ENCODE assay signal across 8 cellular contexts in genomic region chr11:45872513-45873356, GRCh38. TPM values are rescaled to one million over a fixed set of nuclear protein-coding genes. Genes with fewer than 3 reads are reported as not detected.
A peak's percentile ranks its signal among the peaks of the same experiment; 100 is the strongest.
DNase-seq lines count a peak whose midpoint lies in the region; ATAC-seq and TF ChIP-seq lines count a peak whose summit lies in the region.

No MANE protein-coding gene starts in this region.

- intact Hi-C loops in lower lobe of right lung (cut with DNase I) = no loop called here

- H3K4me2 ChIP-seq in MM.1S (ENCODE audit: low read depth, low read length) = no peak overlapping the region

- no peaks in the 10 kb centered on the region for H3K27me3 Mint-ChIP-seq in activated CD8-positive, alpha-beta memory T cell treated with anti-CD3 and anti-CD28 coated beads, Interleukin-2, amount 10 ng/mL, durations not matched to agents 7 days and 5 days

- H3K36me3 Mint-ChIP-seq in activated CD8-positive, alpha-beta memory T cell treated with anti-CD3 and anti-CD28 coated beads, Interleukin-2, amount 10 ng/mL, durations not matched to agents 7 days and 5 days = peaks cover 8% of the 10 kb centered on the region

- H3K9ac ChIP-seq in MM.1S (ENCODE audit: low read length) = no peak overlapping the region

- no peak overlapping the region for H3K27ac ChIP-seq in MM.1S (ENCODE audit: low read length)
- no peak overlapping the region for H3K27ac ChIP-seq in coronary artery
- H3K27ac ChIP-seq in lower lobe of right lung = no peak overlapping the region
- no peak overlapping the region for H3K27ac ChIP-seq in thoracic aorta

- ATAC-seq in activated CD8-positive, alpha-beta memory T cell treated with anti-CD3 and anti-CD28 coated beads, Interleukin-2, amount 10 ng/mL, durations not matched to agents 7 days and 5 days = peak; percentile 80
- ATAC-seq in SK-N-SH treated with all-trans-retinoic acid at 6 μM for 48 hours (peak; percentile 99), lower lobe of right lung (peak; percentile 70 to 79), thoracic aorta (ENCODE audit: insufficient number of reproducible peaks, low FRiP score, low read depth) (no peak), HG02588 (IDR thresholded peaks at IDR 0.05; ENCODE audit: unreplicated experiment) (no peak)

- no peaks in the 10 kb centered on the region for H3F3A ChIP-seq in MM.1S (ENCODE audit: insufficient read depth, low read length)

- H3K4me1 Mint-ChIP-seq in activated CD8-positive, alpha-beta memory T cell treated with anti-CD3 and anti-CD28 coated beads, Interleukin-2, amount 10 ng/mL, durations not matched to agents 7 days and 5 days = no peaks in the 10 kb centered on the region

- peaks cover 7% of the 10 kb centered on the region; the same call in 1 of the 2 replicates for H3K36me3 ChIP-seq in MM.1S (replicated peaks; ENCODE audit: insufficient read depth, low read length)
- peaks cover 100% of the 10 kb centered on the region for H3K36me3 ChIP-seq in lower lobe of right lung
- peaks cover 87% of the 10 kb centered on the region for H3K36me3 ChIP-seq in thoracic aorta

- H3K4me1 ChIP-seq in MM.1S (ENCODE audit: low read length) (no peaks in the 10 kb centered on the region), lower lobe of right lung (no peaks in the 10 kb centered on the region), thoracic aorta (ENCODE audit: control insufficient read depth in 1 of 2, low read depth in 2 of 2) (no peaks in the 10 kb centered on the region)

- H4K20me1 ChIP-seq in MM.1S (ENCODE audit: insufficient read depth, low read length) = no peaks in the 10 kb centered on the region

- H2AFZ ChIP-seq in MM.1S (ENCODE audit: low read length) = no peak overlapping the region

- CTCF ChIA-PET in activated CD8-positive, alpha-beta memory T cell treated with anti-CD3 and anti-CD28 coated beads, Interleukin-2, amount 10 ng/mL, durations not matched to agents 7 days and 5 days (lab: Charles Lee) = interaction anchor here (0.7 to 4.0 kb wide), 18 partner anchors 10 to 437 kb away, joined by 3 to 24 read pairs (median 3); partner anchors contain the start of gene CREB3L1

- H3K4me3 ChIP-seq in MM.1S (ENCODE audit: low read length) (no peak overlapping the region), coronary artery (no peak overlapping the region), lower lobe of right lung (no peak overlapping the region), thoracic aorta (no peak overlapping the region)

- no peaks in the 10 kb centered on the region for H3K9me3 Mint-ChIP-seq in activated CD8-positive, alpha-beta memory T cell treated with anti-CD3 and anti-CD28 coated beads, Interleukin-2, amount 10 ng/mL, durations not matched to agents 7 days and 5 days (ENCODE audit: low read depth)

- H3K9me3 ChIP-seq in MM.1S (replicated peaks; ENCODE audit: insufficient read depth, low read length) (no peaks in the 10 kb centered on the region), lower lobe of right lung (no peaks in the 10 kb centered on the region), thoracic aorta (no peaks in the 10 kb centered on the region)

- peak; percentile 54 for DNase-seq in activated CD8-positive, alpha-beta memory T cell treated with anti-CD3 and anti-CD28 coated beads, Interleukin-2, amount 10 ng/mL, durations not matched to agents 7 days and 5 days
- DNase-seq in activated CD8-positive, alpha-beta memory T cell treated with anti-CD3 and anti-CD28 coated beads for 24 hours = no peak
- DNase-seq in MM.1S = no peak
- no peak for DNase-seq in coronary artery (ENCODE audit: low spot score)
- no peak for DNase-seq in lower lobe of right lung
- DNase-seq in thoracic aorta (ENCODE audit: low spot score) = no peak

- no peaks in the 10 kb centered on the region for H3K27me3 ChIP-seq in MM.1S (replicated peaks; ENCODE audit: insufficient read depth, low read length)
- H3K27me3 ChIP-seq in lower lobe of right lung (ENCODE audit: low read depth) = no peaks in the 10 kb centered on the region
- H3K27me3 ChIP-seq in thoracic aorta (replicated peaks; ENCODE audit: insufficient read depth) = no peaks in the 10 kb centered on the region

- H3K9me2 ChIP-seq in MM.1S (replicated peaks; ENCODE audit: insufficient read depth, low read length) = no peaks in the 10 kb centered on the region

- H3K4me3 Mint-ChIP-seq in activated CD8-positive, alpha-beta memory T cell treated with anti-CD3 and anti-CD28 coated beads, Interleukin-2, amount 10 ng/mL, durations not matched to agents 7 days and 5 days = no peak overlapping the region

- no peak overlapping the region for H3K27ac Mint-ChIP-seq in activated CD8-positive, alpha-beta memory T cell treated with anti-CD3 and anti-CD28 coated beads, Interleukin-2, amount 10 ng/mL, durations not matched to agents 7 days and 5 days

- TF ChIP-seq CTCF in MM.1S (IDR thresholded peaks at IDR 0.05; ENCODE audit: low read length) (peak; percentile 52), coronary artery (IDR thresholded peaks at IDR 0.05) (peak; percentile 54), lower lobe of right lung (IDR thresholded peaks at IDR 0.05) (peak; percentile 54), thoracic aorta (IDR thresholded peaks at IDR 0.05) (peak; percentile 35)

- H3K79me2 ChIP-seq in MM.1S (ENCODE audit: low read length) = no peaks in the 10 kb centered on the region

TF ChIP-seq in SK-N-SH treated with all-trans-retinoic acid at 6 μM for 48 hours, 23 proteins besides CTCF, POLR2A, EP300 and RAD21:
- peak; percentile 48; the same call in 1 of the 2 replicates for TF ChIP-seq TCF4 (CRISPR knock-in tag; IDR thresholded peaks at IDR 0.05; ENCODE audit: borderline replicate concordance)
- no peak for TF ChIP-seq GLIS3 (CRISPR knock-in tag; IDR thresholded peaks at IDR 0.05)
- TF ChIP-seq TSHZ2 (CRISPR knock-in tag; IDR thresholded peaks at IDR 0.05) = 0 out of 2 replicates have a peak, but pooled peaks have one; percentile 29
- TF ChIP-seq ZFP3 (CRISPR knock-in tag; IDR thresholded peaks at IDR 0.05) = peak; percentile 41; the same call in 1 of the 2 replicates

RNA-seq across cellular contexts. Expression of gene MAPK8IP1, which starts 12.7 kb away (rescaled TPM):
- under 1 TPM; 0.42 to 0.73 TPM for total RNA-seq in activated CD8-positive, alpha-beta memory T cell treated with anti-CD3 and anti-CD28 coated beads, Interleukin-2, amount 10 ng/mL, durations not matched to agents 7 days and 5 days
- 7.3 TPM for total RNA-seq in lower lobe of right lung
- total RNA-seq in thoracic aorta = 10 to 100 TPM in 1 of 2 donors, 1 to 10 TPM in 1; 9.5 to 10.4 TPM

RNA-seq across cellular contexts. Expression of gene CRY2, which starts 25.5 kb away (rescaled TPM):
- 10 to 100 TPM; 22.5 to 23.3 TPM for total RNA-seq in activated CD8-positive, alpha-beta memory T cell treated with anti-CD3 and anti-CD28 coated beads, Interleukin-2, amount 10 ng/mL, durations not matched to agents 7 days and 5 days
- total RNA-seq in lower lobe of right lung = 62.3 TPM
- total RNA-seq in thoracic aorta = 10 to 100 TPM; 41.2 to 54.4 TPM

RNA-seq across cellular contexts. Expression of gene FREY1, which starts 34.3 kb away (rescaled TPM):
- total RNA-seq in activated CD8-positive, alpha-beta memory T cell treated with anti-CD3 and anti-CD28 coated beads, Interleukin-2, amount 10 ng/mL, durations not matched to agents 7 days and 5 days = 1 to 10 TPM in 1 of 2 experiments, under 1 TPM in 1; 0.93 to 1.5 TPM
- total RNA-seq in lower lobe of right lung = 0.53 TPM
- 1 to 10 TPM in 1 of 2 donors, not detected in 1; 9.0 TPM for total RNA-seq in thoracic aorta

RNA-seq across cellular contexts. Expression of gene PEX16, which starts 44.9 kb away (rescaled TPM):
- 10 to 100 TPM; 45.9 to 53.9 TPM for total RNA-seq in activated CD8-positive, alpha-beta memory T cell treated with anti-CD3 and anti-CD28 coated beads, Interleukin-2, amount 10 ng/mL, durations not matched to agents 7 days and 5 days
- 22.7 TPM for total RNA-seq in lower lobe of right lung
- 10 to 100 TPM; 12.1 to 19.8 TPM for total RNA-seq in thoracic aorta

RNA-seq across cellular contexts. Expression of gene LARGE2, which starts 49.7 kb away (rescaled TPM):
- under 1 TPM; 0.54 to 0.64 TPM for total RNA-seq in activated CD8-positive, alpha-beta memory T cell treated with anti-CD3 and anti-CD28 coated beads, Interleukin-2, amount 10 ng/mL, durations not matched to agents 7 days and 5 days
- total RNA-seq in lower lobe of right lung (5.0 TPM), thoracic aorta (1 to 10 TPM in 1 of 2 donors, not detected in 1; 3.1 TPM)

Comparison
In these comparisons a context has a peak if more than half of its experiments do, and no peak if none do; other contexts are left out.
1. ATAC-seq: peak in activated CD8-positive, alpha-beta memory T cell treated with anti-CD3 and anti-CD28 coated beads, Interleukin-2, amount 10 ng/mL, durations not matched to agents 7 days and 5 days (single experiment), SK-N-SH treated with all-trans-retinoic acid at 6 μM for 48 hours (single experiment) and lower lobe of right lung (2 of 2); none in thoracic aorta (single experiment) and HG02588 (single experiment).
2. Peak in every context shown above with its lines, with median percentiles within 50 percentile points of each other: CTCF ChIP-seq.